1 cellular context compared by ENCODE assay signal in the genomic region with DNA sequence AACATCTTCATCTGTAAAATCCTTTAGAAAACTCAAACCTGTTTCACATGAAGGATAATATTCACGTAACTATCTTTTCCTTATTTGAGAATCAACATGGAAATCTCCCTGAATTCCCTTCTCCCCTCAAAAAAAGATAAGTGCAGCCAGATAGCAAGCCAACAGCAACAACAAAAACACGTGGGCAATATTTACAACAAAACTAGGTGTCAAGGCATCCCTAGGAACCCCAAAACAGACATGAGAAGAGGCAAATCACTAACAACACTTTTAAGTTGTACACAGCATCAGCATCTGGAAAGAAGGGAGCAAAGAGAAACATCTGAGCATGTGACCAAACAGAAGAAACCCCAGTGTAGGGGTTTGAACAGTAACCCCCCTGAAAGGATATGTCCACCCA.
TF ChIP-seq lines count a peak whose summit lies in the region.

No MANE protein-coding gene starts in this region.

TF ChIP-seq in K562, 482 proteins besides CTCF, POLR2A, EP300 and RAD21:
- TF ChIP-seq MNT (conservative IDR thresholded peaks at IDR 0.05) = peak; percentile 56 to 62; a peak in 3 of 4 replicates
- TF ChIP-seq ZNF311 (CRISPR knock-in tag; IDR thresholded peaks at IDR 0.05) = no peak
TF ChIP-seq in K562: peak in this region for 1.
